In the genomic region with DNA sequence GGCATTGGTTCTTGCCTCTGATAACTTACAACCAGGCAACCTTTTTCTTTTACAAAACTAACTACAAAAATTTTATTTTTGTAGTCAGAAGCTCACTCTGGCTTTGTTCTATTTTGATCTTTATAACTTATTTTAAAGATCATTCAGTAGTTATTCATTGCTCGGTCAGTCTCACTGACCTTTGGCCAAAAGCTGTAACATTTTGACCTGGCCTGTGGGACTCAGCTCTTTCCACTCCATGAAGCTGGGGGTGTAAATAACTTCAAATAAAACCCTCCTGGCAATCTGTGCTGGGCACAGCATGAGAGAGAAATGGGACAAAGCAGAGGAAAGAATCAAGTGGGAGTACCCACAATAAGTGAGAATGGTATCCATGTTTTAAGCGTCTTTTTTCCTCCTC, we compare ENCODE assay signal across 18 cellular contexts.
DNase-seq lines count a peak whose midpoint lies in the region; ATAC-seq, FAIRE-seq and TF ChIP-seq lines count a peak whose summit lies in the region.
"Had no signal": no experiment of that assay in that cellular context is flagged by ENCODE, and none has a peak within 500 bp of the region (broad histone marks: within the 10 kb centered on the region; RNA-seq: fewer than 3 reads in every experiment).

No MANE protein-coding gene starts in this region.

- H3K9me2 ChIP-seq in Loucy (replicated peaks; ENCODE audit: low read depth, low read length) = no peaks in the 10 kb centered on the region

- H3K4me1 ChIP-seq in Loucy (ENCODE audit: insufficient read depth, low read length, poor library complexity, severe bottlenecking) = peaks cover 87% of the 10 kb centered on the region
- H3K4me1 ChIP-seq in ectodermal cell (ENCODE audit: control insufficient read depth, insufficient read depth, low read length) = peaks cover 13% of the 10 kb centered on the region
- peaks cover 16% of the 10 kb centered on the region for H3K4me1 ChIP-seq in neural progenitor cell
- no peaks in the 10 kb centered on the region for H3K4me1 ChIP-seq in pancreas
- peaks cover 0 to 22% (median 14%) of the 10 kb centered on the region in 9 donors for H3K4me1 ChIP-seq in heart right ventricle

- TF ChIP-seq CTCF in Loucy (conservative IDR thresholded peaks at IDR 0.05; ENCODE audit: low read length) (no peak), neural progenitor cell (IDR thresholded peaks at IDR 0.05) (no peak), pancreas (IDR thresholded peaks at IDR 0.05) (no peak), RWPE1 (conservative IDR thresholded peaks at IDR 0.05; ENCODE audit: low read depth) (no peak), heart right ventricle (IDR thresholded peaks at IDR 0.05) (no peak)

- 14 to 47% methylated on average over 1 of the region's 2 CpGs for WGBS in ectodermal cell, 2 experiments
- 90 to 91% methylated on average over 2 of the region's 2 CpGs for WGBS in pancreas, 2 donors
- WGBS in heart right ventricle, 2 donors = 81 to 91% methylated on average over 2 of the region's 2 CpGs

- H3K36me3 Mint-ChIP-seq in memory B cell = peaks cover 43% of the 10 kb centered on the region
- H3K36me3 Mint-ChIP-seq in neural progenitor cell = peaks cover 37% of the 10 kb centered on the region
- H3K36me3 Mint-ChIP-seq: CD14-positive monocyte; CD4-positive, alpha-beta memory T cell had no signal

- H3K27ac ChIP-seq in ectodermal cell (ENCODE audit: insufficient read depth, low read depth, low read length, poor library complexity, severe bottlenecking) (peak overlapping the region; percentile 11), neural progenitor cell (peak overlapping the region; percentile 15), pancreas (no peak overlapping the region), RWPE1 (no peak overlapping the region), heart right ventricle (no peak overlapping the region)
- H3K27ac ChIP-seq: BLaER1 had no signal

- POLR2A ChIA-PET in RWPE1 (lab: Yijun Ruan, JAX; ENCODE audit: low non-redundant PET) = interaction anchor here (0.5 kb wide), 1 partner anchor 45 kb away, joined by 5 read pairs; no protein-coding TSS in a partner anchor

- H3K4me3 Mint-ChIP-seq in memory B cell (no peak overlapping the region), neural progenitor cell (peak overlapping the region; percentile 56)
- H3K4me3 Mint-ChIP-seq: CD14-positive monocyte; CD4-positive, alpha-beta memory T cell; H9 had no signal

- H2AFZ ChIP-seq in Loucy (ENCODE audit: low read length) (no peak overlapping the region), neural progenitor cell (replicated peaks) (no peak overlapping the region)

- H3K4me2 ChIP-seq in Loucy (ENCODE audit: low read depth, low read length, poor library complexity, severe bottlenecking) = peak overlapping the region; percentile 58
- peak overlapping the region; percentile 15 for H3K4me2 ChIP-seq in neural progenitor cell
- H3K4me2 ChIP-seq: BLaER1 had no signal

- no peaks in the 10 kb centered on the region for H3K27me3 ChIP-seq in Loucy (ENCODE audit: insufficient read depth, low read length, poor library complexity, severe bottlenecking)
- no peaks in the 10 kb centered on the region for H3K27me3 ChIP-seq in ectodermal cell (ENCODE audit: control insufficient read depth, insufficient read depth, low read length, poor library complexity, severe bottlenecking)
- H3K27me3 ChIP-seq in neural progenitor cell = no peaks in the 10 kb centered on the region
- H3K27me3 ChIP-seq in pancreas = no peaks in the 10 kb centered on the region
- H3K27me3 ChIP-seq in heart right ventricle = no peaks in the 10 kb centered on the region
- H3K27me3 ChIP-seq: BLaER1 had no signal

- H3K36me3 ChIP-seq in Loucy (ENCODE audit: insufficient read depth, low read length) (peaks cover 9% of the 10 kb centered on the region; the same call in 1 of the 2 replicates), ectodermal cell (ENCODE audit: control insufficient read depth, insufficient read depth, low read length) (no peaks in the 10 kb centered on the region), neural progenitor cell (no peaks in the 10 kb centered on the region), pancreas (peaks cover 0 to 7% (median 0%) of the 10 kb centered on the region in 3 donors), heart right ventricle (peaks cover 0 to 10% (median 0%) of the 10 kb centered on the region in 9 donors)

- no peak for ATAC-seq in memory B cell (ENCODE audit: low read depth)
- ATAC-seq in pancreas = no peak
- ATAC-seq in heart right ventricle = no peak
- ATAC-seq: GM12878 had no signal

- H3K4me1 Mint-ChIP-seq in memory B cell (peaks cover 15% of the 10 kb centered on the region), neural progenitor cell (peaks cover 67% of the 10 kb centered on the region)
- H3K4me1 Mint-ChIP-seq: CD4-positive, alpha-beta memory T cell had no signal

- no peaks in the 10 kb centered on the region for H3K9me3 ChIP-seq in Loucy (ENCODE audit: insufficient read depth, low read depth, low read length)
- no peaks in the 10 kb centered on the region for H3K9me3 ChIP-seq in ectodermal cell (ENCODE audit: control insufficient read depth, low read length)
- no peaks in the 10 kb centered on the region for H3K9me3 ChIP-seq in neural progenitor cell (ENCODE audit: low read depth)
- no peaks in the 10 kb centered on the region for H3K9me3 ChIP-seq in pancreas
- no peaks in the 10 kb centered on the region for H3K9me3 ChIP-seq in heart right ventricle

- CTCF ChIA-PET in RWPE1 (lab: Yijun Ruan, JAX) = interaction anchor here (0.6 kb wide), 1 partner anchor 504 kb away, joined by 3 read pairs; no protein-coding TSS in a partner anchor

- H3F3A ChIP-seq in Loucy (ENCODE audit: low read depth) (peaks cover 11% of the 10 kb centered on the region; the same call in 1 of the 2 replicates), neural progenitor cell (ENCODE audit: low read depth) (no peaks in the 10 kb centered on the region)

- H3K27ac Mint-ChIP-seq in memory B cell (peak overlapping the region; percentile 73), neural progenitor cell (peak overlapping the region; percentile 89)
- H3K27ac Mint-ChIP-seq: CD14-positive monocyte; CD4-positive, alpha-beta memory T cell; H9 had no signal

- H3K9me3 Mint-ChIP-seq in memory B cell = peaks cover 4% of the 10 kb centered on the region
- H3K9me3 Mint-ChIP-seq in neural progenitor cell = peaks cover 2% of the 10 kb centered on the region
- H3K9me3 Mint-ChIP-seq: H9 had no signal

- DNase-seq in memory B cell (ENCODE audit: low spot score in 2 of 2) (no peak), neural progenitor cell (ENCODE audit: low spot score) (peak; percentile 10), pancreas (no peak), RWPE1 (ENCODE audit: low spot score) (no peak), putamen (ENCODE audit: low spot score) (no peak), heart right ventricle (no peak)
- DNase-seq: 8988T; CD4-positive, alpha-beta memory T cell; DND-41; EL; H9 had no signal

- H3K79me2 ChIP-seq in Loucy (ENCODE audit: insufficient read depth, low read length) (no peaks in the 10 kb centered on the region), neural progenitor cell (ENCODE audit: low read depth) (no peaks in the 10 kb centered on the region)

- H3K27me3 Mint-ChIP-seq in memory B cell (no peaks in the 10 kb centered on the region), neural progenitor cell (ENCODE audit: insufficient read depth, low read depth) (peaks cover 4% of the 10 kb centered on the region)
- H3K27me3 Mint-ChIP-seq: CD4-positive, alpha-beta memory T cell had no signal

- H3K4me3 ChIP-seq in Loucy (ENCODE audit: low read length, poor library complexity, severe bottlenecking) = peak overlapping the region; percentile 62
- no peak overlapping the region for H3K4me3 ChIP-seq in ectodermal cell (ENCODE audit: insufficient read depth, low read depth, low read length)
- H3K4me3 ChIP-seq in neural progenitor cell = no peak overlapping the region
- H3K4me3 ChIP-seq in pancreas = no peak overlapping the region
- no peak overlapping the region for H3K4me3 ChIP-seq in heart right ventricle
- H3K4me3 ChIP-seq: BLaER1, GM12878 had no signal

- H4K20me1 ChIP-seq in Loucy (ENCODE audit: insufficient read depth, low read length, poor library complexity, severe bottlenecking) (no peaks in the 10 kb centered on the region), neural progenitor cell (ENCODE audit: low read depth) (no peaks in the 10 kb centered on the region)
- H4K20me1 ChIP-seq: BLaER1 had no signal

- no peak for FAIRE-seq in pancreas (lab: Jason Lieb, UNC)
- FAIRE-seq: GM12878, H1, HTR-8/SVneo had no signal

- H3K9ac ChIP-seq in Loucy (ENCODE audit: low read depth, low read length, poor library complexity, severe bottlenecking) (peak overlapping the region; percentile 65), neural progenitor cell (no peak overlapping the region)
- H3K9ac ChIP-seq: BLaER1 had no signal

- intact Hi-C loops in pancreas (cut with DNase I) (no loop called here), heart right ventricle (cut with DNase I) (no loop called here)

Comparison
In these comparisons a context has a peak if more than half of its experiments do, and no peak if none do; other contexts are left out.
1. H3K27ac ChIP-seq: peak in ectodermal cell (single experiment) and neural progenitor cell (single experiment); none in pancreas (0 of 4), RWPE1 (single experiment) and heart right ventricle (0 of 10).